ENCODE assay signal across 20 cellular contexts in genomic region chr15:73323374-73323955, GRCh38. TPM values are rescaled to one million over a fixed set of nuclear protein-coding genes. Genes with fewer than 3 reads are reported as not detected.
DNase-seq lines count a peak whose midpoint lies in the region; ATAC-seq, FAIRE-seq and TF ChIP-seq lines count a peak whose summit lies in the region.
"Had no signal": no experiment of that assay in that cellular context is flagged by ENCODE, and none has a peak within 500 bp of the region (broad histone marks: within the 10 kb centered on the region; RNA-seq: fewer than 3 reads in every experiment).

No MANE protein-coding gene starts in this region.

- no peak overlapping the region for H2BK12ac ChIP-seq in mesenchymal stem cell (ENCODE audit: low read length in 2 of 2)

- FAIRE-seq in HTR-8/SVneo (lab: Jason Lieb, UNC): peak; percentile 48
- FAIRE-seq: D721Med, GM12892, GM19239, H1 had no signal

- peak overlapping the region; percentile 32 for H2BK15ac ChIP-seq in mesenchymal stem cell (ENCODE audit: low read depth, poor library complexity, severe bottlenecking)

- H3K4me1 ChIP-seq in BLaER1 (peaks cover 97% of the 10 kb centered on the region), mesenchymal stem cell (ENCODE audit: control insufficient read depth, insufficient read depth, low read depth, low read length) (peaks cover 17% of the 10 kb centered on the region)

- no peak overlapping the region for H2BK5ac ChIP-seq in mesenchymal stem cell (ENCODE audit: low read depth, low read length, poor library complexity, severe bottlenecking)

- no peak for TF ChIP-seq CTCF in omental fat pad (IDR thresholded peaks at IDR 0.05)

- H3K27me3 ChIP-seq in BLaER1 (no peaks in the 10 kb centered on the region), mesenchymal stem cell (ENCODE audit: control insufficient read depth in 1 of 2, insufficient read depth in 1 of 2, low read length in 2 of 2) (peaks cover 19 to 62% of the 10 kb centered on the region in 2 experiments)

- peak; percentile 33 for DNase-seq in activated effector memory CD4-positive, alpha-beta T cell treated with anti-CD3 and anti-CD28 coated beads, Interleukin-2, amount 50 U/mL, for 16 hours
- no peak for DNase-seq in activated effector memory CD4-positive, alpha-beta T cell treated with Interleukin-2 at 50 U/mL for 16 hours
- no peak for DNase-seq in HTR-8/SVneo (ENCODE audit: insufficient read length, low spot score)
- no peak for DNase-seq in mesenchymal stem cell
- no peak for DNase-seq in NCI-H82 treated with DMSO at 0.1 percent for 48 hours (lab: John Stamatoyannopoulos, UW; ENCODE audit: unreplicated experiment)
- DNase-seq in RPMI8226: no peak
- no peak for DNase-seq in omental fat pad (ENCODE audit: low spot score)
- DNase-seq: CD4-positive, alpha-beta memory T cell; DMS153; DMS79 treated with DMSO at 0.1 percent for 48 hours; GDM1; HCEC 1CT had no signal

- 96% methylated on average over 30 of the region's 30 CpGs for WGBS in mesenchymal stem cell

- H3K79me1 ChIP-seq in mesenchymal stem cell (replicated peaks; ENCODE audit: low read length, poor library complexity, severe bottlenecking): no peaks in the 10 kb centered on the region

- H3K18ac ChIP-seq in mesenchymal stem cell (ENCODE audit: low read depth in 1 of 2, low read length in 2 of 2): no peak overlapping the region

- no peak overlapping the region for H4K8ac ChIP-seq in mesenchymal stem cell (ENCODE audit: low read length)

- H4K91ac ChIP-seq in mesenchymal stem cell (ENCODE audit: low read length): no peak overlapping the region

- H3K4me3 ChIP-seq in BLaER1 (no peak overlapping the region), mesenchymal stem cell (ENCODE audit: insufficient read depth in 1 of 2, low read depth in 1 of 2, low read length in 2 of 2) (no peak overlapping the region)

- H3K14ac ChIP-seq in mesenchymal stem cell (ENCODE audit: low read length in 2 of 2): no peak overlapping the region

- H3K4me2 ChIP-seq in BLaER1 (peak overlapping the region; percentile 94), mesenchymal stem cell (ENCODE audit: low read length, poor library complexity, severe bottlenecking) (no peak overlapping the region)

- H3K27ac ChIP-seq in BLaER1: peak overlapping the region; percentile 85
- H3K27ac ChIP-seq in mesenchymal stem cell (ENCODE audit: low read length, poor library complexity, severe bottlenecking): no peak overlapping the region
- H3K27ac ChIP-seq: 22Rv1, C4-2B had no signal

- H2BK120ac ChIP-seq in mesenchymal stem cell (ENCODE audit: low read depth, low read length): no peak overlapping the region

- no peaks in the 10 kb centered on the region for H4K20me1 ChIP-seq in BLaER1

- ATAC-seq in omental fat pad (ENCODE audit: low FRiP score): no peak

- no peaks in the 10 kb centered on the region for H3K9me3 ChIP-seq in BLaER1
- H3K9me3 ChIP-seq in mesenchymal stem cell (ENCODE audit: control insufficient read depth, low read length): no peaks in the 10 kb centered on the region

- H2AFZ ChIP-seq in mesenchymal stem cell (ENCODE audit: low read depth, low read length): no peak overlapping the region

- no peaks in the 10 kb centered on the region for H3K36me3 ChIP-seq in BLaER1
- no peaks in the 10 kb centered on the region for H3K36me3 ChIP-seq in mesenchymal stem cell (ENCODE audit: control insufficient read depth in 1 of 2, insufficient read depth in 2 of 2, low read depth in 1 of 2, low read length in 2 of 2)

- no peak overlapping the region for H3K4ac ChIP-seq in mesenchymal stem cell (ENCODE audit: low read depth in 1 of 2, low read length in 2 of 2)

- no peak overlapping the region for H2AK5ac ChIP-seq in mesenchymal stem cell (ENCODE audit: low read length, severe bottlenecking)

- no peak overlapping the region for H3K23ac ChIP-seq in mesenchymal stem cell (ENCODE audit: low read length in 2 of 2)

- H3K9ac ChIP-seq in BLaER1 (no peak overlapping the region), mesenchymal stem cell (ENCODE audit: low read length) (no peak overlapping the region)

RNA-seq across cellular contexts. Expression of gene HCN4, which starts 45.3 kb away (rescaled TPM):
- polyA plus RNA-seq in mesenchymal stem cell (2013, experiment 1 of 2): not detected
- under 0.01 TPM for polyA plus RNA-seq in mesenchymal stem cell (2013, experiment 2 of 2)
- total RNA-seq in omental fat pad: not detected
- total RNA-seq: CD4-positive, alpha-beta memory T cell had no signal
- polyA plus RNA-seq: CD4-positive, alpha-beta memory T cell; IgD-negative memory B cell had no signal
